In genomic region chrX:146435472-146435871, GRCh38 we compare ENCODE assay signal across 31 cellular contexts.
"Had no signal": no experiment of that assay in that cellular context is flagged by ENCODE, and none has a peak within 500 bp of the region (broad histone marks: within the 10 kb centered on the region; RNA-seq: fewer than 3 reads in every experiment).

No MANE protein-coding gene starts in this region.

- H3K36me3 ChIP-seq: neutrophil, pancreas, spleen, suprapubic skin, tibial artery, transverse colon, upper lobe of right lung, uterus had no signal

- H3K27me3 Mint-ChIP-seq: naive thymus-derived CD8-positive, alpha-beta T cell; natural killer cell treated with Interleukin-12 subunit alpha and Interleukin-12 subunit beta and Interleukin-15 and Interleukin-18, amount 100 ng/mL, for 72 hours; progenitor cell of endocrine pancreas; stimulated activated memory B cell treated with anti-CD40 and anti-IgM and Interleukin-4, amounts not matched to agents 10 μg/mL and 1 μg/mL and 100 μg/mL, for 72 hours; stimulated activated naive CD8-positive, alpha-beta T cell treated with anti-CD3 and anti-CD28 coated beads, Interleukin-15, amount 100 ng/mL, for 72 hours; type B pancreatic cell had no signal

- ATAC-seq: naive thymus-derived CD8-positive, alpha-beta T cell; natural killer cell treated with Interleukin-12 subunit alpha and Interleukin-12 subunit beta and Interleukin-15 and Interleukin-18, amount 100 ng/mL, for 72 hours; pancreas; psoas muscle; right cardiac atrium; sciatic nerve; stimulated activated memory B cell treated with anti-CD40 and anti-IgM and Interleukin-4, amounts not matched to agents 10 μg/mL and 1 μg/mL and 100 μg/mL, for 72 hours; stimulated activated naive CD8-positive, alpha-beta T cell treated with anti-CD3 and anti-CD28 coated beads, Interleukin-15, amount 100 ng/mL, for 72 hours; stimulated activated naive CD8-positive, alpha-beta T cell treated with anti-CD3 and anti-CD28 coated beads, Interleukin-15, Interleukin-2, amounts not matched to agents 100 U/mL and 50 U/mL, for 24 hours; upper lobe of right lung had no signal

- H3K4me2 ChIP-seq: smooth muscle cell had no signal

- H3K4me1 ChIP-seq: pancreas, psoas muscle, spleen, suprapubic skin, testis, tibial artery, transverse colon, upper lobe of right lung, uterus had no signal

- H3K27ac Mint-ChIP-seq: naive thymus-derived CD8-positive, alpha-beta T cell; natural killer cell treated with Interleukin-12 subunit alpha and Interleukin-12 subunit beta and Interleukin-15 and Interleukin-18, amount 100 ng/mL, for 72 hours; nephron progenitor cell; progenitor cell of endocrine pancreas; stimulated activated memory B cell treated with anti-CD40 and anti-IgM and Interleukin-4, amounts not matched to agents 10 μg/mL and 1 μg/mL and 100 μg/mL, for 72 hours; stimulated activated naive CD8-positive, alpha-beta T cell treated with anti-CD3 and anti-CD28 coated beads, Interleukin-15, amount 100 ng/mL, for 72 hours; type B pancreatic cell had no signal

- H3K9me3 ChIP-seq: neutrophil, pancreas, psoas muscle, suprapubic skin, testis, tibial artery, transverse colon, upper lobe of right lung, uterus had no signal

- H3K36me3 Mint-ChIP-seq: naive thymus-derived CD8-positive, alpha-beta T cell; natural killer cell treated with Interleukin-12 subunit alpha and Interleukin-12 subunit beta and Interleukin-15 and Interleukin-18, amount 100 ng/mL, for 72 hours; stimulated activated memory B cell treated with anti-CD40 and anti-IgM and Interleukin-4, amounts not matched to agents 10 μg/mL and 1 μg/mL and 100 μg/mL, for 72 hours; type B pancreatic cell had no signal

- H3K27me3 ChIP-seq: neutrophil, spleen, suprapubic skin, testis, tibial artery, transverse colon, upper lobe of right lung, uterus had no signal

- H3K4me3 ChIP-seq: pancreas, psoas muscle, skin epidermis, smooth muscle cell, spleen, suprapubic skin, testis, tibial artery, transverse colon, upper lobe of right lung, uterus had no signal

- H3K9me3 Mint-ChIP-seq: type B pancreatic cell had no signal

- H3K4me1 Mint-ChIP-seq: naive thymus-derived CD8-positive, alpha-beta T cell; nephron progenitor cell; neural crest cell; stimulated activated memory B cell treated with anti-CD40 and anti-IgM and Interleukin-4, amounts not matched to agents 10 μg/mL and 1 μg/mL and 100 μg/mL, for 72 hours; stimulated activated naive CD8-positive, alpha-beta T cell treated with anti-CD3 and anti-CD28 coated beads, Interleukin-15, amount 100 ng/mL, for 72 hours had no signal

- H3K27ac ChIP-seq: neutrophil, pancreas, psoas muscle, skin epidermis, spleen, suprapubic skin, testis, tibial artery, transverse colon, upper lobe of right lung, uterus had no signal

- FAIRE-seq: pancreas had no signal

- H3K4me3 Mint-ChIP-seq: naive thymus-derived CD8-positive, alpha-beta T cell; natural killer cell treated with Interleukin-12 subunit alpha and Interleukin-12 subunit beta and Interleukin-15 and Interleukin-18, amount 100 ng/mL, for 72 hours; nephron progenitor cell; neural crest cell; stimulated activated memory B cell treated with anti-CD40 and anti-IgM and Interleukin-4, amounts not matched to agents 10 μg/mL and 1 μg/mL and 100 μg/mL, for 72 hours; stimulated activated naive CD8-positive, alpha-beta T cell treated with anti-CD3 and anti-CD28 coated beads, Interleukin-15, amount 100 ng/mL, for 72 hours; type B pancreatic cell had no signal

- DNase-seq: naive thymus-derived CD8-positive, alpha-beta T cell; nephron progenitor cell; nucleus accumbens; pancreas; posterior cingulate gyrus; psoas muscle; right cardiac atrium; spleen; stimulated activated CD4-positive, alpha-beta T cell treated with anti-CD3 and anti-CD28 coated beads, Interleukin-12 subunit alpha, Interleukin-12 subunit beta, amount 100 ng/mL, for 4 hours; stimulated activated CD4-positive, alpha-beta T cell treated with anti-CD3 and anti-CD28 coated beads, Interleukin-1b, Interleukin-23, amount 100 ng/mL, for 48 hours; stimulated activated CD4-positive, alpha-beta T cell treated with anti-CD3 and anti-CD28 coated beads, Interleukin-4, amount 100 ng/mL, for 1 hour; stimulated activated CD4-positive, alpha-beta T cell treated with anti-CD3 and anti-CD28 coated beads, Interleukin-4, amount 100 ng/mL, for 4 hours; stimulated activated CD8-positive, alpha-beta memory T cell treated with anti-CD3 and anti-CD28 coated beads, Interleukin-4, amount 100 ng/mL, for 48 hours; stimulated activated naive CD4-positive, alpha-beta T cell; stimulated activated naive CD8-positive, alpha-beta T cell treated with anti-CD3 and anti-CD28 coated beads, Interleukin-15, amount 100 ng/mL, for 72 hours; stimulated activated naive CD8-positive, alpha-beta T cell treated with anti-CD3 and anti-CD28 coated beads, Interleukin-15, Interleukin-2, amounts not matched to agents 100 U/mL and 50 U/mL, for 24 hours; testis; tibial artery; transverse colon; upper lobe of right lung; uterus had no signal
